In genomic region chr20:47576516-47577033, GRCh38 we compare ENCODE assay signal across 9 cellular contexts.
DNase-seq lines count a peak whose midpoint lies in the region; ATAC-seq and TF ChIP-seq lines count a peak whose summit lies in the region.
"Had no signal": no experiment of that assay in that cellular context is flagged by ENCODE, and none has a peak within 500 bp of the region (broad histone marks: within the 10 kb centered on the region; RNA-seq: fewer than 3 reads in every experiment).

No MANE protein-coding gene starts in this region.

- H3K9me3 ChIP-seq in parathyroid adenoma (ENCODE audit: control insufficient read depth, low read length) = no peaks in the 10 kb centered on the region

- peak overlapping the region; percentile 50 for H3K4me2 ChIP-seq in parathyroid adenoma (ENCODE audit: low read length)

- H3K36me3 ChIP-seq in parathyroid adenoma (ENCODE audit: control insufficient read depth, insufficient read depth, low read length) = no peaks in the 10 kb centered on the region

- H3K27me3 ChIP-seq in parathyroid adenoma (ENCODE audit: control insufficient read depth, insufficient read depth, low read length) = no peaks in the 10 kb centered on the region

- H3K27ac Mint-ChIP-seq in T-helper 1 cell treated with Interleukin-12 subunit alpha and Interleukin-12 subunit beta and Interleukin-4 antibody, amounts not matched to agents 30 μg/mL and 1 μg/mL, for 36 hours = peak overlapping the region; percentile 78
- H3K27ac Mint-ChIP-seq in activated T-helper 2 cell treated with anti-CD3 and anti-CD28 coated beads, Interferon-gamma antibody, Interleukin-2, Interleukin-4, amounts not matched to agents 10 μg/mL and 5 μg/mL and 100 μg/mL, durations not matched to agents 14 hours and 24 hours and 36 hours = peak overlapping the region; percentile 82

- no peak overlapping the region for H3K9ac ChIP-seq in parathyroid adenoma

- H3K27me3 Mint-ChIP-seq in T-helper 1 cell treated with Interleukin-12 subunit alpha and Interleukin-12 subunit beta and Interleukin-4 antibody, amounts not matched to agents 30 μg/mL and 1 μg/mL, for 36 hours (ENCODE audit: low read depth) = no peaks in the 10 kb centered on the region
- no peaks in the 10 kb centered on the region for H3K27me3 Mint-ChIP-seq in activated T-helper 2 cell treated with anti-CD3 and anti-CD28 coated beads, Interferon-gamma antibody, Interleukin-2, Interleukin-4, amounts not matched to agents 10 μg/mL and 5 μg/mL and 100 μg/mL, durations not matched to agents 14 hours and 24 hours and 36 hours (ENCODE audit: low read depth)

- H3K36me3 Mint-ChIP-seq in T-helper 1 cell treated with Interleukin-12 subunit alpha and Interleukin-12 subunit beta and Interleukin-4 antibody, amounts not matched to agents 30 μg/mL and 1 μg/mL, for 36 hours (ENCODE audit: low read depth) = peaks cover 22% of the 10 kb centered on the region
- peaks cover 49% of the 10 kb centered on the region for H3K36me3 Mint-ChIP-seq in activated T-helper 2 cell treated with anti-CD3 and anti-CD28 coated beads, Interferon-gamma antibody, Interleukin-2, Interleukin-4, amounts not matched to agents 10 μg/mL and 5 μg/mL and 100 μg/mL, durations not matched to agents 14 hours and 24 hours and 36 hours (ENCODE audit: low read depth)

- H3K4me3 ChIP-seq in parathyroid adenoma (ENCODE audit: low read depth, low read length) = peak overlapping the region; percentile 4

- intact Hi-C loops in activated T-helper 2 cell treated with anti-CD3 and anti-CD28 coated beads, Interferon-gamma antibody, Interleukin-2, Interleukin-4, amounts not matched to agents 10 μg/mL and 5 μg/mL and 100 μg/mL, durations not matched to agents 14 hours and 24 hours and 36 hours (cut with micrococcal nuclease) = loop anchor here (5.0 kb wide), 1 partner anchor 36 kb away; no protein-coding TSS in a partner anchor

- H3K27ac ChIP-seq in parathyroid adenoma = peak overlapping the region; percentile 41
- H3K27ac ChIP-seq: epithelial cell of prostate had no signal

- no peaks in the 10 kb centered on the region for H3K9me3 Mint-ChIP-seq in T-helper 1 cell treated with Interleukin-12 subunit alpha and Interleukin-12 subunit beta and Interleukin-4 antibody, amounts not matched to agents 30 μg/mL and 1 μg/mL, for 36 hours
- H3K9me3 Mint-ChIP-seq in activated T-helper 2 cell treated with anti-CD3 and anti-CD28 coated beads, Interferon-gamma antibody, Interleukin-2, Interleukin-4, amounts not matched to agents 10 μg/mL and 5 μg/mL and 100 μg/mL, durations not matched to agents 14 hours and 24 hours and 36 hours = peaks cover under 1% of the 10 kb centered on the region

- H2AFZ ChIP-seq in parathyroid adenoma = peak overlapping the region; percentile 19

- peaks cover 20% of the 10 kb centered on the region for H3K4me1 ChIP-seq in parathyroid adenoma

- H3K4me3 Mint-ChIP-seq in T-helper 1 cell treated with Interleukin-12 subunit alpha and Interleukin-12 subunit beta and Interleukin-4 antibody, amounts not matched to agents 30 μg/mL and 1 μg/mL, for 36 hours = peak overlapping the region; percentile 76
- H3K4me3 Mint-ChIP-seq in activated T-helper 2 cell treated with anti-CD3 and anti-CD28 coated beads, Interferon-gamma antibody, Interleukin-2, Interleukin-4, amounts not matched to agents 10 μg/mL and 5 μg/mL and 100 μg/mL, durations not matched to agents 14 hours and 24 hours and 36 hours (ENCODE audit: low read depth) = peak overlapping the region; percentile 70

- TF ChIP-seq CTCF in parathyroid adenoma (IDR thresholded peaks at IDR 0.05) = no peak

- DNase-seq in T-helper 1 cell (no peak), NCI-H226 (peak; percentile 93), glomerular visceral epithelial cell (ENCODE audit: extremely low spot score) (peak; percentile 91)
- DNase-seq in activated T-helper 2 cell treated with anti-CD3 and anti-CD28 coated beads, Interferon-gamma antibody, Interleukin-2, Interleukin-4, amounts not matched to agents 10 μg/mL and 5 μg/mL and 100 μg/mL, durations not matched to agents 14 hours and 24 hours and 36 hours (ENCODE audit: low spot score) = no peak

- peaks cover 17% of the 10 kb centered on the region for H3K79me2 ChIP-seq in parathyroid adenoma

- peak; percentile 79 for ATAC-seq in HG02852 (IDR thresholded peaks at IDR 0.05; ENCODE audit: unreplicated experiment)
- no peak for ATAC-seq in HG03378 (IDR thresholded peaks at IDR 0.05; ENCODE audit: unreplicated experiment)

- H3K4me1 Mint-ChIP-seq in T-helper 1 cell treated with Interleukin-12 subunit alpha and Interleukin-12 subunit beta and Interleukin-4 antibody, amounts not matched to agents 30 μg/mL and 1 μg/mL, for 36 hours (ENCODE audit: low read depth) = peaks cover 57% of the 10 kb centered on the region
- H3K4me1 Mint-ChIP-seq in activated T-helper 2 cell treated with anti-CD3 and anti-CD28 coated beads, Interferon-gamma antibody, Interleukin-2, Interleukin-4, amounts not matched to agents 10 μg/mL and 5 μg/mL and 100 μg/mL, durations not matched to agents 14 hours and 24 hours and 36 hours (ENCODE audit: low read depth) = peaks cover 57% of the 10 kb centered on the region

Comparison
In these comparisons a context has a peak if more than half of its experiments do, and no peak if none do; other contexts are left out.
1. DNase-seq: peak in NCI-H226 (single experiment) and glomerular visceral epithelial cell (single experiment); none in T-helper 1 cell (0 of 5) and activated T-helper 2 cell treated with anti-CD3 and anti-CD28 coated beads, Interferon-gamma antibody, Interleukin-2, Interleukin-4, amounts not matched to agents 10 μg/mL and 5 μg/mL and 100 μg/mL, durations not matched to agents 14 hours and 24 hours and 36 hours (single experiment).